38 cellular contexts compared by ENCODE assay signal in genomic region chr7:44517175-44517574, GRCh38. TPM values are rescaled to one million over a fixed set of nuclear protein-coding genes. Genes with fewer than 3 reads are reported as not detected.
"Had no signal": no experiment of that assay in that cellular context is flagged by ENCODE, and none has a peak within 500 bp of the region (broad histone marks: within the 10 kb centered on the region; RNA-seq: fewer than 3 reads in every experiment).

No MANE protein-coding gene starts in this region.

- ATAC-seq: activated CD4-positive, alpha-beta T cell treated with anti-CD3 and anti-CD28 coated beads for 36 hours; activated CD4-positive, CD25-positive, alpha-beta regulatory T cell treated with anti-CD3 and anti-CD28 coated beads, Interleukin-2, amount 50 U/mL, for 24 hours; activated CD8-positive, alpha-beta memory T cell treated with anti-CD3 and anti-CD28 coated beads, Interleukin-2, amount 10 ng/mL, durations not matched to agents 7 days and 5 days; activated CD8-positive, alpha-beta T cell treated with anti-CD3 and anti-CD28 coated beads, Interleukin-2, amount 10 ng/mL, durations not matched to agents 7 days and 5 days; activated naive CD8-positive, alpha-beta T cell treated with anti-CD3 and anti-CD28 coated beads, Interleukin-2, amount 50 U/mL, for 24 hours; WTC11 had no signal

- H3K27ac Mint-ChIP-seq: activated CD4-positive, alpha-beta memory T cell treated with anti-CD3 and anti-CD28 coated beads, Interleukin-2, amount 10 ng/mL, durations not matched to agents 7 days and 5 days; activated CD4-positive, alpha-beta T cell treated with anti-CD3 and anti-CD28 coated beads for 36 hours; activated CD4-positive, alpha-beta T cell treated with anti-CD3 and anti-CD28 coated beads, Interleukin-2, amount 10 ng/mL, durations not matched to agents 7 days and 5 days; activated CD8-positive, alpha-beta memory T cell treated with anti-CD3 and anti-CD28 coated beads, Interleukin-2, amount 10 ng/mL, durations not matched to agents 7 days and 5 days; activated CD8-positive, alpha-beta T cell treated with anti-CD3 and anti-CD28 coated beads, Interleukin-2, amount 10 ng/mL, durations not matched to agents 7 days and 5 days; activated naive CD4-positive, alpha-beta T cell treated with anti-CD3 and anti-CD28 coated beads, Interleukin-2, amount 10 ng/mL, durations not matched to agents 7 days and 5 days; activated naive CD4-positive, alpha-beta T cell treated with anti-CD3 and anti-CD28 coated beads, Interleukin-2, amount 50 U/mL, for 24 hours; activated naive CD8-positive, alpha-beta T cell; activated naive CD8-positive, alpha-beta T cell treated with anti-CD3 and anti-CD28 coated beads, Interleukin-2, amount 10 ng/mL, durations not matched to agents 7 days and 5 days; activated naive CD8-positive, alpha-beta T cell treated with anti-CD3 and anti-CD28 coated beads, Interleukin-2, amount 50 U/mL, for 24 hours; activated T-cell treated with anti-CD3 and anti-CD28 coated beads, Interleukin-2, amount 50 U/mL, for 24 hours; activated T-helper 2 cell treated with anti-CD3 and anti-CD28 coated beads, Interferon-gamma antibody, Interleukin-2, Interleukin-4, amounts not matched to agents 10 μg/mL and 5 μg/mL and 100 μg/mL, durations not matched to agents 14 hours and 24 hours and 36 hours; brain; T-helper 1 cell treated with Interleukin-12 subunit alpha and Interleukin-12 subunit beta and Interleukin-4 antibody, amounts not matched to agents 30 μg/mL and 1 μg/mL, for 36 hours; T-helper 2 cell treated with Interferon-gamma antibody and Interleukin-4, amounts not matched to agents 5 μg/mL and 100 μg/mL, for 36 hours had no signal

- H3K4me3 Mint-ChIP-seq: activated CD4-positive, alpha-beta memory T cell treated with anti-CD3 and anti-CD28 coated beads, Interleukin-2, amount 10 ng/mL, durations not matched to agents 7 days and 5 days; activated CD4-positive, alpha-beta T cell treated with anti-CD3 and anti-CD28 coated beads for 36 hours; activated CD4-positive, alpha-beta T cell treated with anti-CD3 and anti-CD28 coated beads, Interleukin-2, amount 10 ng/mL, durations not matched to agents 7 days and 5 days; activated CD8-positive, alpha-beta memory T cell treated with anti-CD3 and anti-CD28 coated beads, Interleukin-2, amount 10 ng/mL, durations not matched to agents 7 days and 5 days; activated CD8-positive, alpha-beta T cell treated with anti-CD3 and anti-CD28 coated beads, Interleukin-2, amount 10 ng/mL, durations not matched to agents 7 days and 5 days; activated naive CD4-positive, alpha-beta T cell treated with anti-CD3 and anti-CD28 coated beads, Interleukin-2, amount 10 ng/mL, durations not matched to agents 7 days and 5 days; activated naive CD4-positive, alpha-beta T cell treated with anti-CD3 and anti-CD28 coated beads, Interleukin-2, amount 50 U/mL, for 24 hours; activated naive CD8-positive, alpha-beta T cell; activated naive CD8-positive, alpha-beta T cell treated with anti-CD3 and anti-CD28 coated beads, Interleukin-2, amount 10 ng/mL, durations not matched to agents 7 days and 5 days; activated naive CD8-positive, alpha-beta T cell treated with anti-CD3 and anti-CD28 coated beads, Interleukin-2, amount 50 U/mL, for 24 hours; activated T-cell treated with anti-CD3 and anti-CD28 coated beads, Interleukin-2, amount 50 U/mL, for 24 hours; brain; central memory CD8-positive, alpha-beta T cell; T-helper 1 cell treated with Interleukin-12 subunit alpha and Interleukin-12 subunit beta and Interleukin-4 antibody, amounts not matched to agents 30 μg/mL and 1 μg/mL, for 36 hours; T-helper 2 cell treated with Interferon-gamma antibody and Interleukin-4, amounts not matched to agents 5 μg/mL and 100 μg/mL, for 36 hours; WTC11 had no signal

- DNase-seq: activated CD4-positive, alpha-beta memory T cell treated with anti-CD3 and anti-CD28 coated beads, Interleukin-2, amount 10 ng/mL, durations not matched to agents 7 days and 5 days; activated CD4-positive, alpha-beta T cell treated with anti-CD3 and anti-CD28 coated beads for 1 hour; activated CD4-positive, alpha-beta T cell treated with anti-CD3 and anti-CD28 coated beads for 36 hours; activated CD4-positive, alpha-beta T cell treated with anti-CD3 and anti-CD28 coated beads for 48 hours; activated CD4-positive, alpha-beta T cell treated with anti-CD3 and anti-CD28 coated beads, Interleukin-2, amount 10 ng/mL, durations not matched to agents 7 days and 5 days; activated CD4-positive, alpha-beta T cell treated with anti-CD3 and anti-CD28 coated beads, Interleukin-2, amount 50 U/mL, for 48 hours; activated CD4-positive, CD25-positive, alpha-beta regulatory T cell; activated CD8-positive, alpha-beta memory T cell treated with anti-CD3 and anti-CD28 coated beads for 24 hours; activated CD8-positive, alpha-beta memory T cell treated with anti-CD3 and anti-CD28 coated beads, Interleukin-2, amount 10 ng/mL, durations not matched to agents 7 days and 5 days; activated CD8-positive, alpha-beta memory T cell treated with anti-CD3 and anti-CD28 coated beads, Interleukin-2, amount 50 U/mL, for 48 hours; activated CD8-positive, alpha-beta T cell treated with anti-CD3 and anti-CD28 coated beads, Interleukin-2, amount 10 ng/mL, durations not matched to agents 7 days and 5 days; activated effector memory CD4-positive, alpha-beta T cell treated with Interleukin-2 at 50 U/mL for 16 hours; activated gamma-delta T cell; activated naive CD4-positive, alpha-beta T cell treated with anti-CD3 and anti-CD28 coated beads, Interleukin-2, amount 10 ng/mL, durations not matched to agents 7 days and 5 days; activated naive CD4-positive, alpha-beta T cell treated with Interleukin-2 at 50 U/mL for 16 hours; activated naive CD8-positive, alpha-beta T cell treated with anti-CD3 and anti-CD28 coated beads, Interleukin-2, amount 10 ng/mL, durations not matched to agents 7 days and 5 days; activated naive CD8-positive, alpha-beta T cell treated with anti-CD3 and anti-CD28 coated beads, Interleukin-2, amount 50 U/mL, for 24 hours; activated T-cell treated with anti-CD3 and anti-CD28 coated beads, Interleukin-2, amount 50 U/mL, for 24 hours; activated T-cell treated with anti-CD3 and anti-CD28 coated beads, Interleukin-2, amount 50 U/mL, for 48 hours; amygdala; anterior cingulate cortex; caudate nucleus; cerebellar nuclear complex; T-helper 1 cell; T-helper 2 cell; T-helper 9 cell; WERI-Rb-1 had no signal

- H3K27me3 ChIP-seq: ascending aorta, cardiac muscle cell had no signal

- H3K9me3 Mint-ChIP-seq: activated CD4-positive, alpha-beta memory T cell treated with anti-CD3 and anti-CD28 coated beads, Interleukin-2, amount 10 ng/mL, durations not matched to agents 7 days and 5 days; activated CD4-positive, alpha-beta T cell treated with anti-CD3 and anti-CD28 coated beads, Interleukin-2, amount 10 ng/mL, durations not matched to agents 7 days and 5 days; activated naive CD4-positive, alpha-beta T cell treated with anti-CD3 and anti-CD28 coated beads, Interleukin-2, amount 10 ng/mL, durations not matched to agents 7 days and 5 days; activated naive CD4-positive, alpha-beta T cell treated with anti-CD3 and anti-CD28 coated beads, Interleukin-2, amount 50 U/mL, for 24 hours; activated naive CD8-positive, alpha-beta T cell treated with anti-CD3 and anti-CD28 coated beads, Interleukin-2, amount 10 ng/mL, durations not matched to agents 7 days and 5 days; activated naive CD8-positive, alpha-beta T cell treated with anti-CD3 and anti-CD28 coated beads, Interleukin-2, amount 50 U/mL, for 24 hours; activated T-cell treated with anti-CD3 and anti-CD28 coated beads, Interleukin-2, amount 50 U/mL, for 24 hours; activated T-helper 2 cell treated with anti-CD3 and anti-CD28 coated beads, Interferon-gamma antibody, Interleukin-2, Interleukin-4, amounts not matched to agents 10 μg/mL and 5 μg/mL and 100 μg/mL, durations not matched to agents 14 hours and 24 hours and 36 hours; brain; central memory CD8-positive, alpha-beta T cell; T-helper 1 cell treated with Interleukin-12 subunit alpha and Interleukin-12 subunit beta and Interleukin-4 antibody, amounts not matched to agents 30 μg/mL and 1 μg/mL, for 36 hours; T-helper 2 cell treated with Interferon-gamma antibody and Interleukin-4, amounts not matched to agents 5 μg/mL and 100 μg/mL, for 36 hours; WTC11 had no signal

- H3K9me3 ChIP-seq: ascending aorta had no signal

- H3K36me3 ChIP-seq: cardiac muscle cell, WERI-Rb-1 had no signal

- H3K4me1 Mint-ChIP-seq: activated CD4-positive, alpha-beta memory T cell treated with anti-CD3 and anti-CD28 coated beads, Interleukin-2, amount 10 ng/mL, durations not matched to agents 7 days and 5 days; activated CD4-positive, alpha-beta T cell treated with anti-CD3 and anti-CD28 coated beads for 36 hours; activated CD4-positive, alpha-beta T cell treated with anti-CD3 and anti-CD28 coated beads, Interleukin-2, amount 10 ng/mL, durations not matched to agents 7 days and 5 days; activated CD8-positive, alpha-beta memory T cell treated with anti-CD3 and anti-CD28 coated beads, Interleukin-2, amount 10 ng/mL, durations not matched to agents 7 days and 5 days; activated naive CD4-positive, alpha-beta T cell treated with anti-CD3 and anti-CD28 coated beads, Interleukin-2, amount 10 ng/mL, durations not matched to agents 7 days and 5 days; activated naive CD4-positive, alpha-beta T cell treated with anti-CD3 and anti-CD28 coated beads, Interleukin-2, amount 50 U/mL, for 24 hours; activated naive CD8-positive, alpha-beta T cell treated with anti-CD3 and anti-CD28 coated beads, Interleukin-2, amount 50 U/mL, for 24 hours; brain; central memory CD8-positive, alpha-beta T cell; WTC11 had no signal

- H3K4me1 ChIP-seq: ascending aorta had no signal

- H3K27ac ChIP-seq: ascending aorta, cardiac muscle cell, WERI-Rb-1 had no signal

- H3K36me3 Mint-ChIP-seq: activated CD8-positive, alpha-beta memory T cell treated with anti-CD3 and anti-CD28 coated beads, Interleukin-2, amount 10 ng/mL, durations not matched to agents 7 days and 5 days; activated naive CD4-positive, alpha-beta T cell treated with anti-CD3 and anti-CD28 coated beads, Interleukin-2, amount 10 ng/mL, durations not matched to agents 7 days and 5 days; activated naive CD4-positive, alpha-beta T cell treated with anti-CD3 and anti-CD28 coated beads, Interleukin-2, amount 50 U/mL, for 24 hours; activated naive CD8-positive, alpha-beta T cell; activated naive CD8-positive, alpha-beta T cell treated with anti-CD3 and anti-CD28 coated beads, Interleukin-2, amount 10 ng/mL, durations not matched to agents 7 days and 5 days; brain; WTC11 had no signal

- H3K4me3 ChIP-seq: ascending aorta, cardiac muscle cell had no signal

- H3K27me3 Mint-ChIP-seq: activated CD4-positive, alpha-beta T cell treated with anti-CD3 and anti-CD28 coated beads, Interleukin-2, amount 10 ng/mL, durations not matched to agents 7 days and 5 days; activated CD8-positive, alpha-beta memory T cell treated with anti-CD3 and anti-CD28 coated beads, Interleukin-2, amount 10 ng/mL, durations not matched to agents 7 days and 5 days; activated naive CD4-positive, alpha-beta T cell treated with anti-CD3 and anti-CD28 coated beads, Interleukin-2, amount 50 U/mL, for 24 hours; activated naive CD8-positive, alpha-beta T cell; activated naive CD8-positive, alpha-beta T cell treated with anti-CD3 and anti-CD28 coated beads, Interleukin-2, amount 50 U/mL, for 24 hours; activated T-cell treated with anti-CD3 and anti-CD28 coated beads, Interleukin-2, amount 50 U/mL, for 24 hours had no signal

RNA-seq across cellular contexts. Expression of gene NPC1L1, which starts 24.0 kb away (rescaled TPM):
- total RNA-seq: activated CD4-positive, alpha-beta memory T cell treated with anti-CD3 and anti-CD28 coated beads, Interleukin-2, amount 10 ng/mL, durations not matched to agents 7 days and 5 days; activated CD4-positive, alpha-beta T cell treated with anti-CD3 and anti-CD28 coated beads, Interleukin-2, amount 10 ng/mL, durations not matched to agents 7 days and 5 days; activated CD8-positive, alpha-beta memory T cell treated with anti-CD3 and anti-CD28 coated beads, Interleukin-2, amount 10 ng/mL, durations not matched to agents 7 days and 5 days; activated CD8-positive, alpha-beta T cell treated with anti-CD3 and anti-CD28 coated beads, Interleukin-2, amount 10 ng/mL, durations not matched to agents 7 days and 5 days; activated T-helper 2 cell treated with anti-CD3 and anti-CD28 coated beads, Interferon-gamma antibody, Interleukin-2, Interleukin-4, amounts not matched to agents 10 μg/mL and 5 μg/mL and 100 μg/mL, durations not matched to agents 14 hours and 24 hours and 36 hours; ascending aorta; cardiac muscle cell had no signal
- polyA plus RNA-seq: cardiac muscle cell had no signal
